In the genomic region with DNA sequence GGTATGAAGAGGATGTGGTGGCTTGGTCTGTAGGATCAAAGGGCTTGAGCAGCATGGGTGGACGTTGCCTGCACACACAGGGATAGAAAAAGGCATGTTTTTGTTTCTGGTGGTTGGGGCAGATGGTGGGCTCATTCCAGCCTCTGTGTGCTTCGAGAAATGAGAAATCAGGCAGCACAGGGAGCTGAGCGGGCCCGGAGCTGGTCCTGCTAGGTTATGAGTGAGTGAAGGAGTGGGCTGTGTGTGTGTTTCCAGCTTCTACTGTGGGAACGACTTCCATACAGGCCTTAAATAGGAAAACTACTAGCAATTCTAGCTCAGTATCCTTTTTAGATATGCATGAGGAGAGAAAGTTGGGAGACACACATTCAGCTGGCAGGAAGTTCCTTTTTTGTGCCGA, we compare ENCODE assay signal across 20 cellular contexts.
"Had no signal": no experiment of that assay in that cellular context is flagged by ENCODE, and none has a peak within 500 bp of the region (broad histone marks: within the 10 kb centered on the region; RNA-seq: fewer than 3 reads in every experiment).

No MANE protein-coding gene starts in this region.

- DNase-seq: activated CD4-positive, alpha-beta T cell treated with anti-CD3 and anti-CD28 coated beads for 36 hours; activated CD4-positive, alpha-beta T cell treated with anti-CD3 and anti-CD28 coated beads, Interleukin-2, amount 50 U/mL, for 48 hours; activated gamma-delta T cell treated with Interleukin-2 at 50 U/mL for 16 hours; activated T-cell treated with anti-CD3 and anti-CD28 coated beads for 4 hours; amniotic stem cell; brain microvascular endothelial cell; kidney glomerular epithelial cell; left ventricle myocardium inferior; mammary epithelial cell; pancreas; stimulated activated CD4-positive, alpha-beta T cell treated with anti-CD3 and anti-CD28 coated beads, Interleukin-4, amount 100 ng/mL, for 4 hours; WERI-Rb-1 had no signal

- H3K27me3 ChIP-seq: brain microvascular endothelial cell, neutrophil, pancreas, tibial nerve had no signal

- H3K4me1 ChIP-seq: left ventricle myocardium inferior, pancreas had no signal

- H3K27ac ChIP-seq: brain microvascular endothelial cell, coronary artery, left ventricle myocardium inferior, neutrophil, pancreas, tibial nerve, WERI-Rb-1 had no signal

- H3K4me3 ChIP-seq: coronary artery, left ventricle myocardium inferior, pancreas, tibial nerve had no signal

- H3K36me3 ChIP-seq: brain microvascular endothelial cell, left ventricle myocardium inferior, neutrophil, pancreas, tibial nerve, WERI-Rb-1 had no signal

- H3K4me1 Mint-ChIP-seq: activated CD4-positive, alpha-beta T cell treated with anti-CD3 and anti-CD28 coated beads for 36 hours; central memory CD8-positive, alpha-beta T cell had no signal

- H3K9me3 ChIP-seq: left ventricle myocardium inferior, neutrophil, pancreas, tibial nerve had no signal

- ATAC-seq: activated CD4-positive, alpha-beta T cell treated with anti-CD3 and anti-CD28 coated beads for 36 hours; activated naive CD4-positive, alpha-beta T cell treated with anti-CD3 and anti-CD28 coated beads, Interleukin-2, amount 50 U/mL, for 72 hours; pancreas; sciatic nerve; stimulated activated memory B cell treated with anti-CD40 and anti-IgM and Interleukin-4, amounts not matched to agents 10 μg/mL and 1 μg/mL and 100 μg/mL, for 72 hours had no signal

- H3K27me3 Mint-ChIP-seq: stimulated activated memory B cell treated with anti-CD40 and anti-IgM and Interleukin-4, amounts not matched to agents 10 μg/mL and 1 μg/mL and 100 μg/mL, for 72 hours had no signal

- H3K27ac Mint-ChIP-seq: activated CD4-positive, alpha-beta T cell treated with anti-CD3 and anti-CD28 coated beads for 36 hours; activated naive CD4-positive, alpha-beta T cell treated with anti-CD3 and anti-CD28 coated beads, Interleukin-2, amount 50 U/mL, for 72 hours; activated T-helper 1 cell treated with anti-CD3 and anti-CD28 coated beads, Interleukin-12 subunit alpha, Interleukin-12 subunit beta, Interleukin-2, Interleukin-4 antibody, amounts not matched to agents 30 ng/mL and 10 ng/mL and 1 ng/mL, durations not matched to agents 14 hours and 24 hours and 36 hours; stimulated activated memory B cell treated with anti-CD40 and anti-IgM and Interleukin-4, amounts not matched to agents 10 μg/mL and 1 μg/mL and 100 μg/mL, for 72 hours had no signal

- H3K9me3 Mint-ChIP-seq: central memory CD8-positive, alpha-beta T cell had no signal

- H3K4me3 Mint-ChIP-seq: activated CD4-positive, alpha-beta T cell treated with anti-CD3 and anti-CD28 coated beads for 36 hours; activated T-helper 1 cell treated with anti-CD3 and anti-CD28 coated beads, Interleukin-12 subunit alpha, Interleukin-12 subunit beta, Interleukin-2, Interleukin-4 antibody, amounts not matched to agents 30 ng/mL and 10 ng/mL and 1 ng/mL, durations not matched to agents 14 hours and 24 hours and 36 hours; central memory CD8-positive, alpha-beta T cell; stimulated activated memory B cell treated with anti-CD40 and anti-IgM and Interleukin-4, amounts not matched to agents 10 μg/mL and 1 μg/mL and 100 μg/mL, for 72 hours had no signal
